In the genomic region with DNA sequence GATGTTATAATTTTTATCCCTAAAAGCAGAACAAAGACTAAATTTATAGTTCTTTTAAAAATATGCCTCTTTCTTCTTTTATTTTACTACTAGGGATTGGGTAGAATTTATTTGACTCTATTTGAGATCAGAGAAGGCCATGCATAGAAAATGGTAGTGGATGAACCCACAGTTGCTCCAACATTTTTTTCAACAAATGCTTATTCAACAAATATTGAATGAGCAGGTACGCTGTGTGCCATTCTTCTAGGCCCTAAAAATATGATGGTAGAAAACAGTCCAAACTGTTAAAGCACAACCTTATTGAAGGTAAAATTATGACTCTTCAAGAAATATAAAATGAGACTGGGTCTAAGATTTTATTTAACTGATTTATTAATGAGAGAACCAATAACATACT, we compare ENCODE assay signal across 30 cellular contexts. TPM values are rescaled to one million over a fixed set of nuclear protein-coding genes. Genes with fewer than 3 reads are reported as not detected.
"Had no signal": no experiment of that assay in that cellular context is flagged by ENCODE, and none has a peak within 500 bp of the region (broad histone marks: within the 10 kb centered on the region; RNA-seq: fewer than 3 reads in every experiment).

No MANE protein-coding gene starts in this region.

- H3K27me3 ChIP-seq: stomach, suprapubic skin, testis, thyroid gland, tibial artery, tibial nerve, transverse colon, upper lobe of left lung, upper lobe of right lung, uterus, vagina had no signal

- H3K4me1 ChIP-seq: stomach, suprapubic skin, testis, thyroid gland, tibial artery, tibial nerve, transverse colon, upper lobe of left lung, upper lobe of right lung, uterus, vagina had no signal

- H3K4me3 ChIP-seq: stomach, suprapubic skin, testis, thoracic aorta, thyroid gland, tibial artery, tibial nerve, transverse colon, upper lobe of left lung, upper lobe of right lung, uterus, vagina had no signal

- ATAC-seq: stimulated activated effector memory CD8-positive, alpha-beta T cell treated with anti-CD3 and anti-CD28 coated beads, Interleukin-12 subunit alpha, Interleukin-12 subunit beta, amount 100 ng/mL, for 72 hours; stimulated activated memory B cell treated with anti-CD40 and anti-IgM and Interleukin-4, amounts not matched to agents 10 μg/mL and 1 μg/mL and 100 μg/mL, for 72 hours; stimulated activated naive B cell treated with anti-CD40 and anti-IgM and Interleukin-4, amounts not matched to agents 10 μg/mL and 1 μg/mL and 100 μg/mL, for 72 hours; stimulated activated naive CD8-positive, alpha-beta T cell treated with anti-CD3 and anti-CD28 coated beads, Interleukin-15, amount 100 ng/mL, for 72 hours; stimulated activated naive CD8-positive, alpha-beta T cell treated with anti-CD3 and anti-CD28 coated beads, Interleukin-15, Interleukin-2, amounts not matched to agents 100 U/mL and 50 U/mL, for 24 hours; upper lobe of right lung had no signal

- DNase-seq: stimulated activated CD4-positive, alpha-beta T cell treated with anti-CD3 and anti-CD28 coated beads, Interleukin-2, amount 100 ng/mL, for 48 hours; stimulated activated CD4-positive, alpha-beta T cell treated with anti-CD3 and anti-CD28 coated beads, Interleukin-4, amount 100 ng/mL, for 1 hour; stimulated activated CD4-positive, alpha-beta T cell treated with anti-CD3 and anti-CD28 coated beads, Interleukin-4, amount 100 ng/mL, for 24 hours; stimulated activated CD4-positive, alpha-beta T cell treated with anti-CD3 and anti-CD28 coated beads, Interleukin-4, amount 100 ng/mL, for 4 hours; stimulated activated CD8-positive, alpha-beta memory T cell treated with anti-CD3 and anti-CD28 coated beads, Interleukin-4, amount 100 ng/mL, for 48 hours; stimulated activated naive B cell treated with anti-CD40 and anti-IgM and Interleukin-4, amounts not matched to agents 10 μg/mL and 1 μg/mL and 100 μg/mL, for 72 hours; stimulated activated naive CD4-positive, alpha-beta T cell; stimulated activated naive CD4-positive, alpha-beta T cell treated with Interleukin-2 at 50 U/mL for 16 hours; stimulated activated naive CD8-positive, alpha-beta T cell treated with anti-CD3 and anti-CD28 coated beads, Interleukin-15, amount 100 ng/mL, for 72 hours; stimulated activated naive CD8-positive, alpha-beta T cell treated with anti-CD3 and anti-CD28 coated beads, Interleukin-15, Interleukin-2, amounts not matched to agents 100 U/mL and 50 U/mL, for 24 hours; stomach; substantia nigra; testis; thyroid gland; tibial artery; transverse colon; trophoblast cell; upper lobe of left lung; upper lobe of right lung; uterus had no signal

- H3K9me3 ChIP-seq: testis, thoracic aorta, thyroid gland, upper lobe of left lung, upper lobe of right lung, uterus had no signal

- H3K27ac ChIP-seq: stomach, suprapubic skin, testis, thoracic aorta, thyroid gland, tibial artery, tibial nerve, transverse colon, upper lobe of left lung, upper lobe of right lung, uterus, vagina had no signal

- FAIRE-seq: urothelium cell line had no signal

- H3K36me3 ChIP-seq: stomach, suprapubic skin, thoracic aorta, thyroid gland, tibial artery, tibial nerve, transverse colon, upper lobe of left lung, upper lobe of right lung, uterus, vagina had no signal

RNA-seq across cellular contexts. Expression of a gene that starts 30.0 kb away (rescaled TPM):
- total RNA-seq: stomach, subcutaneous adipose tissue, suprapubic skin, testis, thoracic aorta, thyroid gland, tibial nerve, transverse colon, upper lobe of left lung, upper lobe of right lung, ureter, uterus, vagina had no signal
- polyA plus RNA-seq: stomach, urinary bladder had no signal
